13 cellular contexts compared by ENCODE assay signal in genomic region chr14:39446131-39446744, GRCh38. TPM values are rescaled to one million over a fixed set of nuclear protein-coding genes. Genes with fewer than 3 reads are reported as not detected.
DNase-seq lines count a peak whose midpoint lies in the region; ATAC-seq, FAIRE-seq and TF ChIP-seq lines count a peak whose summit lies in the region.
"Had no signal": no experiment of that assay in that cellular context is flagged by ENCODE, and none has a peak within 500 bp of the region (broad histone marks: within the 10 kb centered on the region; RNA-seq: fewer than 3 reads in every experiment).

No MANE protein-coding gene starts in this region.

- no peaks in the 10 kb centered on the region for H3K27me3 Mint-ChIP-seq in activated CD4-positive, alpha-beta T cell treated with anti-CD3 and anti-CD28 coated beads, Interleukin-2, amount 10 ng/mL, durations not matched to agents 24 days and 14 days

- BruUV-seq in GM12878 (replicated peaks; lab: Mats Ljungman, UMichigan) (no TSS peak), OCI-LY7 (replicated peaks; lab: Mats Ljungman, UMichigan) (no TSS peak)

- no peaks in the 10 kb centered on the region for H3K36me3 Mint-ChIP-seq in activated CD4-positive, alpha-beta T cell treated with anti-CD3 and anti-CD28 coated beads, Interleukin-2, amount 10 ng/mL, durations not matched to agents 24 days and 14 days (ENCODE audit: low read depth)

- no peak for DNase-seq in activated CD4-positive, alpha-beta T cell treated with anti-CD3 and anti-CD28 coated beads, Interleukin-2, amount 10 ng/mL, durations not matched to agents 24 days and 14 days
- no peak for DNase-seq in activated CD4-positive, alpha-beta T cell treated with anti-CD3 and anti-CD28 coated beads for 1 hour
- DNase-seq in GM12878 (ENCODE audit: low read depth, low spot score) (no peak), OCI-LY7 (ENCODE audit: low spot score) (no peak), DMS53 (lab: John Stamatoyannopoulos, UW) (no peak), right cardiac atrium (no peak)
- DNase-seq: activated effector memory CD4-positive, alpha-beta T cell treated with Interleukin-2 at 50 U/mL for 16 hours; sigmoid colon had no signal

- peak overlapping the region; percentile 11 for H3K4me3 Mint-ChIP-seq in activated CD4-positive, alpha-beta T cell treated with anti-CD3 and anti-CD28 coated beads, Interleukin-2, amount 10 ng/mL, durations not matched to agents 24 days and 14 days

- POLR2A ChIA-PET in GM12878 (lab: Charles Lee): interaction anchor here (1.2 to 6.3 kb wide), 2 partner anchors 12 to 13 kb away, joined by 3 to 159 read pairs; partner anchors contain the start of gene FBXO33
- POLR2A ChIA-PET in OCI-LY7 (lab: Charles Lee): interaction anchor here (0.5 to 1.9 kb wide), 5 partner anchors 10 to 472 kb away, joined by 3 to 5 read pairs (median 4); no protein-coding TSS in a partner anchor

- TF ChIP-seq RAD21 in GM12878 (IDR thresholded peaks at IDR 0.05; ENCODE audit: insufficient read depth, low read depth, low read length): no peak

- peak overlapping the region; percentile 37; the same call in 1 of the 2 replicates for H2AFZ ChIP-seq in GM12878 (ENCODE audit: control insufficient read depth, low read depth, low read length)
- H2AFZ ChIP-seq in OCI-LY7 (ENCODE audit: low read length): no peak overlapping the region

- no peaks in the 10 kb centered on the region for H3K27me3 ChIP-seq in GM12878 (replicated peaks in 1 of 2; ENCODE audit: control insufficient read depth in 2 of 2, insufficient read depth in 2 of 2, low read length in 1 of 2)
- no peaks in the 10 kb centered on the region for H3K27me3 ChIP-seq in right cardiac atrium (ENCODE audit: control insufficient read depth, insufficient read depth)
- H3K27me3 ChIP-seq: sigmoid colon had no signal

- H3K36me3 ChIP-seq in GM12878 (ENCODE audit: control insufficient read depth in 2 of 2, insufficient read depth in 2 of 2, low read length in 1 of 2) (no peaks in the 10 kb centered on the region; a peak in 1 of 4 replicates), OCI-LY7 (ENCODE audit: insufficient read depth, low read length) (no peaks in the 10 kb centered on the region)
- H3K36me3 ChIP-seq: sigmoid colon had no signal

- H3K4me3 ChIP-seq in GM12878 (peak overlapping the region; percentile 41; the same call in 1 of the 2 replicates), OCI-LY7 (ENCODE audit: low read depth, low read length, poor library complexity, severe bottlenecking) (no peak overlapping the region), right cardiac atrium (ENCODE audit: low read length) (no peak overlapping the region)
- H3K4me3 ChIP-seq: sigmoid colon had no signal

- CTCF ChIA-PET in GM12878 (lab: Yijun Ruan, JAX) (interaction anchor here (1.2 to 4.3 kb wide), 6 partner anchors 8 to 28 kb away, joined by 5 to 36 read pairs (median 14); partner anchors contain the start of gene FBXO33), OCI-LY7 (lab: Charles Lee; ENCODE audit: unreplicated experiment) (no interaction called here)

- ATAC-seq in GM21576 (IDR thresholded peaks at IDR 0.05; ENCODE audit: unreplicated experiment) (peak; percentile 57), HG03108 (IDR thresholded peaks at IDR 0.05; ENCODE audit: unreplicated experiment) (peak; percentile 51), GM12878 (peak; percentile 56), right cardiac atrium (no peak)

- RAD21 ChIA-PET in GM12878 (lab: Charles Lee; ENCODE audit: unreplicated experiment): interaction anchor here (1.7 to 7.5 kb wide), 5 partner anchors 9 to 23 kb away, joined by 10 to 159 read pairs (median 20); partner anchors contain the start of gene FBXO33

- intact Hi-C loops in activated CD4-positive, alpha-beta T cell treated with anti-CD3 and anti-CD28 coated beads, Interleukin-2, amount 10 ng/mL, durations not matched to agents 24 days and 14 days (cut with micrococcal nuclease): loop anchor here (1.0 kb wide), 1 partner anchor 14 kb away; the partner anchor contains the start of gene FBXO33
- intact Hi-C loops in GM12878 (cut with micrococcal nuclease; ENCODE audit: unreplicated experiment): no loop called here
- intact Hi-C loops in OCI-LY7 (cut with micrococcal nuclease; ENCODE audit: unreplicated experiment): no loop called here
- intact Hi-C loops in right cardiac atrium (cut with DNase I): no loop called here

- no peaks in the 10 kb centered on the region for H3K9me3 Mint-ChIP-seq in activated CD4-positive, alpha-beta T cell treated with anti-CD3 and anti-CD28 coated beads, Interleukin-2, amount 10 ng/mL, durations not matched to agents 24 days and 14 days

- H3K9ac ChIP-seq in GM12878 (ENCODE audit: control insufficient read depth, insufficient read depth, low read length): peak overlapping the region; percentile 22; the same call in 1 of the 2 replicates

- TF ChIP-seq POLR2A in GM12878 (IDR thresholded peaks at IDR 0.05; ENCODE audit: low read depth, low read length): no peak

- no peak for FAIRE-seq in GM12878 (lab: Jason Lieb, UNC)
- FAIRE-seq: A204.1, D721Med, HTR-8/SVneo had no signal

- peaks cover 32% of the 10 kb centered on the region for H3K4me1 Mint-ChIP-seq in activated CD4-positive, alpha-beta T cell treated with anti-CD3 and anti-CD28 coated beads, Interleukin-2, amount 10 ng/mL, durations not matched to agents 24 days and 14 days

- H3K27ac Mint-ChIP-seq in activated CD4-positive, alpha-beta T cell treated with anti-CD3 and anti-CD28 coated beads, Interleukin-2, amount 10 ng/mL, durations not matched to agents 24 days and 14 days: peak overlapping the region; percentile 85

- H4K20me1 ChIP-seq in GM12878 (ENCODE audit: control insufficient read depth, insufficient read depth): no peaks in the 10 kb centered on the region
- no peaks in the 10 kb centered on the region for H4K20me1 ChIP-seq in OCI-LY7 (ENCODE audit: insufficient read depth, low read length)

- WGBS in GM12878 (ENCODE audit: insufficient coverage, insufficient replicate concordance, low lambda C conversion rate, missing lambda C conversion rate): 0% methylated on average over 1 of the region's 1 CpG
- WGBS in right cardiac atrium: 97% methylated on average over 1 of the region's 1 CpG

- peak overlapping the region; percentile 69 for H3K4me2 ChIP-seq in GM12878 (ENCODE audit: control insufficient read depth, insufficient read depth)
- H3K4me2 ChIP-seq in OCI-LY7 (ENCODE audit: low read length): no peak overlapping the region

- H3K4me1 ChIP-seq in GM12878 (ENCODE audit: control insufficient read depth, insufficient read depth, low read length): peaks cover 48% of the 10 kb centered on the region
- no peaks in the 10 kb centered on the region for H3K4me1 ChIP-seq in OCI-LY7 (ENCODE audit: insufficient read depth, low read length, poor library complexity, severe bottlenecking)
- H3K4me1 ChIP-seq in right cardiac atrium (ENCODE audit: control insufficient read depth, insufficient read depth, low read length): no peaks in the 10 kb centered on the region
- H3K4me1 ChIP-seq: sigmoid colon had no signal

- TF ChIP-seq CTCF in GM12878 (IDR thresholded peaks at IDR 0.05 in 2 of 3, conservative IDR thresholded peaks at IDR 0.05 in 1 of 3; ENCODE audit: control insufficient read depth in 2 of 3, extremely low read depth in 1 of 3, insufficient read depth in 1 of 3, low read depth in 3 of 3, low read length in 3 of 3): no peak
- TF ChIP-seq CTCF in OCI-LY7 (conservative IDR thresholded peaks at IDR 0.05; ENCODE audit: low read length): no peak

- H3K27ac ChIP-seq in GM12878 (ENCODE audit: control insufficient read depth, insufficient read depth) (peak overlapping the region; percentile 79), OCI-LY7 (ENCODE audit: low read depth, low read length, poor library complexity, severe bottlenecking) (no peak overlapping the region), right cardiac atrium (ENCODE audit: low read length) (no peak overlapping the region)
- H3K27ac ChIP-seq: sigmoid colon had no signal

- H3K9me3 ChIP-seq in GM12878 (replicated peaks; ENCODE audit: control insufficient read depth, insufficient read depth, low read length) (no peaks in the 10 kb centered on the region; the same call in 1 of the 3 replicates), OCI-LY7 (ENCODE audit: low read length) (no peaks in the 10 kb centered on the region), right cardiac atrium (ENCODE audit: control insufficient read depth, low read length) (no peaks in the 10 kb centered on the region)
- H3K9me3 ChIP-seq: sigmoid colon had no signal

- no peaks in the 10 kb centered on the region; the same call in none of the 2 replicates for H3K79me2 ChIP-seq in GM12878 (ENCODE audit: control insufficient read depth, insufficient read depth, low read length)
- H3K79me2 ChIP-seq in OCI-LY7 (ENCODE audit: insufficient read depth, low read depth, low read length): no peaks in the 10 kb centered on the region

- H3K9me2 ChIP-seq in OCI-LY7 (ENCODE audit: insufficient read depth, low read length): peaks cover 4% of the 10 kb centered on the region; the same call in 1 of the 2 replicates

- peak in 1 of 2 experiments; percentile 45; a peak in 1 of 4 replicates for TF ChIP-seq EP300 in GM12878 (IDR thresholded peaks at IDR 0.05; ENCODE audit: borderline replicate concordance in 1 of 2, control insufficient read depth in 1 of 2, low read depth in 2 of 2, low read length in 2 of 2)

- SMC1A ChIA-PET in GM12878 (lab: Charles Lee; ENCODE audit: uncharacterized antibody, unreplicated experiment): interaction anchor here (0.8 to 9.1 kb wide), 5 partner anchors 9 to 339 kb away, joined by 3 to 182 read pairs (median 11); partner anchors contain the start of gene FBXO33

- in situ Hi-C loops in GM12878 (cut with MboI): no loop called here

RNA-seq across cellular contexts. Expression of gene FBXO33, which starts 14.0 kb away (rescaled TPM):
- total RNA-seq in activated CD4-positive, alpha-beta T cell treated with anti-CD3 and anti-CD28 coated beads, Interleukin-2, amount 10 ng/mL, durations not matched to agents 24 days and 14 days: 17.9 and 18.9 TPM in 2 replicates
- total RNA-seq in GM12878 (2013; cell fraction: nucleolus; rRNA removed): 26.3 and 26.4 TPM in 2 replicates
- 24.4 and 27.5 TPM in 2 replicates for total RNA-seq in GM12878 (2014; rRNA removed)
- 20.1 and 21.5 TPM in 2 replicates for total RNA-seq in GM12878 (2014; rRNA removed; fragmentation: Illumina TruSeq; extraction: Trizol)
- 20.8 and 21.1 TPM in 2 replicates for total RNA-seq in GM12878 (2021)
- polyA plus RNA-seq in GM12878 (2011; ENCODE audit: low read depth): 9.1 TPM
- 56.9 and 74.1 TPM in 2 replicates for polyA plus RNA-seq in GM12878 (2011; rRNA removed)
- 24.8 and 25.1 TPM in 2 replicates for polyA plus RNA-seq in GM12878 (2011; cell fraction: cytosol; rRNA removed)
- polyA plus RNA-seq in GM12878 (2011; cell fraction: nucleus; rRNA removed): 31.8 and 40.7 TPM in 2 replicates
- 12.3 and 14.8 TPM in 2 replicates for polyA plus RNA-seq in GM12878 (2012)
- 18.5 and 22.2 TPM in 2 replicates for polyA plus RNA-seq in GM12878 (2014; fragmentation: Illumina TruSeq; extraction: Trizol)
- polyA plus RNA-seq in GM12878 (2014; fragmentation: Nextera tagmentation; extraction: Ambion mirVana): 10 to 100 TPM in 1 of 2 experiments, 1 to 10 TPM in 1; 5.8 to 13.5 TPM
- polyA plus RNA-seq in GM12878 (2014; rRNA removed): 16.7 and 19.1 TPM in 2 replicates
- polyA plus RNA-seq in GM12878 (2016; fragmentation: Nextera tagmentation; extraction: Ambion mirVana): 10 to 100 TPM in 1 of 2 experiments, 1 to 10 TPM in 1; 4.7 to 21.8 TPM
- 35.7 and 37.6 TPM in 2 replicates for polyA minus RNA-seq in GM12878 (2011; rRNA and poly(A)+ RNA removed)
- polyA minus RNA-seq in GM12878 (2011; cell fraction: cytosol; rRNA and poly(A)+ RNA removed): 13.1 and 14.7 TPM in 2 replicates
- 32.2 and 45.7 TPM in 2 replicates for polyA minus RNA-seq in GM12878 (2011; cell fraction: nucleus; rRNA and poly(A)+ RNA removed)
- 14.2 and 19.8 TPM in 2 replicates for total RNA-seq in OCI-LY7 (2014; rRNA removed; shearing (Covaris generic))
- total RNA-seq in OCI-LY7 (2022): 16.6 and 17.4 TPM in 2 replicates
- 1 to 10 TPM; 5.3 to 6.7 (median 5.7) TPM for total RNA-seq in right cardiac atrium
- polyA plus RNA-seq in right cardiac atrium: 4.0 TPM

Comparison
In these comparisons a context has a peak if more than half of its experiments do, and no peak if none do; other contexts are left out.
1. ATAC-seq: peak in GM21576 (single experiment), HG03108 (single experiment) and GM12878 (single experiment); none in right cardiac atrium (0 of 2).